In genomic region chr2:42893047-42893758, GRCh38 we compare ENCODE assay signal across 15 cellular contexts.
DNase-seq lines count a peak whose midpoint lies in the region; ATAC-seq and TF ChIP-seq lines count a peak whose summit lies in the region.
"Had no signal": no experiment of that assay in that cellular context is flagged by ENCODE, and none has a peak within 500 bp of the region (broad histone marks: within the 10 kb centered on the region; RNA-seq: fewer than 3 reads in every experiment).

No MANE protein-coding gene starts in this region.

- H3K36me3 ChIP-seq in Caco-2 (ENCODE audit: control insufficient read depth, insufficient read depth, low read length) (no peaks in the 10 kb centered on the region), trophoblast cell (ENCODE audit: control insufficient read depth in 1 of 2, insufficient read depth in 2 of 2, low read length in 2 of 2) (no peaks in the 10 kb centered on the region)
- H3K36me3 ChIP-seq: HAP-1 had no signal

- no peak overlapping the region for H3K4me3 Mint-ChIP-seq in Caco-2 (ENCODE audit: unreplicated experiment)
- H3K4me3 Mint-ChIP-seq in activated CD8-positive, alpha-beta memory T cell treated with anti-CD3 and anti-CD28 coated beads, Interleukin-2, amount 10 ng/mL, durations not matched to agents 7 days and 5 days = no peak overlapping the region
- H3K4me3 Mint-ChIP-seq in activated naive CD4-positive, alpha-beta T cell treated with anti-CD3 and anti-CD28 coated beads for 36 hours = no peak overlapping the region
- H3K4me3 Mint-ChIP-seq: CD4-positive, alpha-beta T cell had no signal

- H2AK5ac ChIP-seq in trophoblast cell (ENCODE audit: low read length) = no peak overlapping the region

- peak overlapping the region; percentile 68 for H2BK120ac ChIP-seq in trophoblast cell (ENCODE audit: insufficient read depth, low read length, poor library complexity)

- H3K9me3 Mint-ChIP-seq in Caco-2 (ENCODE audit: unreplicated experiment) = peaks cover 2% of the 10 kb centered on the region
- peaks cover 5% of the 10 kb centered on the region for H3K9me3 Mint-ChIP-seq in activated CD8-positive, alpha-beta memory T cell treated with anti-CD3 and anti-CD28 coated beads, Interleukin-2, amount 10 ng/mL, durations not matched to agents 7 days and 5 days (ENCODE audit: low read depth)
- peaks cover 3% of the 10 kb centered on the region for H3K9me3 Mint-ChIP-seq in activated naive CD4-positive, alpha-beta T cell treated with anti-CD3 and anti-CD28 coated beads for 36 hours

- H3K4me3 ChIP-seq in Caco-2 (ENCODE audit: low read depth, low read length) = no peak overlapping the region
- no peak overlapping the region for H3K4me3 ChIP-seq in trophoblast cell (ENCODE audit: low read depth, low read length)
- H3K4me3 ChIP-seq: GM23248, HAP-1 had no signal

- no peak overlapping the region for H2AFZ ChIP-seq in trophoblast cell (ENCODE audit: insufficient read depth, low read length, poor library complexity)
- H2AFZ ChIP-seq: GM23248 had no signal

- no peak overlapping the region for H2BK5ac ChIP-seq in trophoblast cell (ENCODE audit: low read depth, low read length, poor library complexity)

- peaks cover 4% of the 10 kb centered on the region; the same call in 1 of the 2 replicates for H3K9me3 ChIP-seq in Caco-2
- peaks cover 2% of the 10 kb centered on the region for H3K9me3 ChIP-seq in trophoblast cell (ENCODE audit: insufficient read depth, low read depth, low read length)
- H3K9me3 ChIP-seq: HAP-1 had no signal

- H3K23ac ChIP-seq in trophoblast cell (ENCODE audit: low read length) = no peak overlapping the region

- no peak for TF ChIP-seq CTCF in Caco-2 (IDR thresholded peaks at IDR 0.05; ENCODE audit: insufficient read depth in 1 of 2, low read depth in 1 of 2, low read length in 1 of 2, severe bottlenecking in 1 of 2, unreplicated experiment in 1 of 2)

- peak overlapping the region; percentile 22 for H4K91ac ChIP-seq in trophoblast cell (ENCODE audit: low read depth, low read length)

- no peak overlapping the region for H3K4me2 ChIP-seq in trophoblast cell (ENCODE audit: low read length)

- WGBS in trophoblast cell (ENCODE audit: extremely low coverage, insufficient coverage, insufficient read length) = no CpG with 5 or more reads among the region's 5 CpGs

- intact Hi-C loops in Caco-2 (cut with micrococcal nuclease; ENCODE audit: unreplicated experiment) = no loop called here
- intact Hi-C loops in activated naive CD4-positive, alpha-beta T cell treated with anti-CD3 and anti-CD28 coated beads for 36 hours (cut with micrococcal nuclease) = no loop called here

- H3K4ac ChIP-seq in trophoblast cell (ENCODE audit: low read depth, low read length) = no peak overlapping the region

- no peaks in the 10 kb centered on the region for H3K27me3 Mint-ChIP-seq in Caco-2 (ENCODE audit: insufficient read depth, unreplicated experiment)
- peaks cover 4% of the 10 kb centered on the region for H3K27me3 Mint-ChIP-seq in activated CD8-positive, alpha-beta memory T cell treated with anti-CD3 and anti-CD28 coated beads, Interleukin-2, amount 10 ng/mL, durations not matched to agents 7 days and 5 days
- peaks cover 3% of the 10 kb centered on the region for H3K27me3 Mint-ChIP-seq in activated naive CD4-positive, alpha-beta T cell treated with anti-CD3 and anti-CD28 coated beads for 36 hours (ENCODE audit: low read depth)
- H3K27me3 Mint-ChIP-seq: CD4-positive, alpha-beta T cell had no signal

- POLR2A ChIA-PET in Caco-2 (lab: Charles Lee) = no interaction called here

- no peak overlapping the region for H3K9ac ChIP-seq in trophoblast cell (ENCODE audit: low read length)
- H3K9ac ChIP-seq: GM23248 had no signal

- no peak for ATAC-seq in activated CD8-positive, alpha-beta memory T cell treated with anti-CD3 and anti-CD28 coated beads, Interleukin-2, amount 10 ng/mL, durations not matched to agents 7 days and 5 days
- no peak for ATAC-seq in left lobe of liver

- H3K36me3 Mint-ChIP-seq in Caco-2 (ENCODE audit: insufficient read depth, unreplicated experiment) = no peaks in the 10 kb centered on the region
- no peaks in the 10 kb centered on the region for H3K36me3 Mint-ChIP-seq in activated CD8-positive, alpha-beta memory T cell treated with anti-CD3 and anti-CD28 coated beads, Interleukin-2, amount 10 ng/mL, durations not matched to agents 7 days and 5 days
- H3K36me3 Mint-ChIP-seq in activated naive CD4-positive, alpha-beta T cell treated with anti-CD3 and anti-CD28 coated beads for 36 hours (ENCODE audit: low read depth) = no peaks in the 10 kb centered on the region

- H3K14ac ChIP-seq in trophoblast cell (ENCODE audit: low read length) = no peak overlapping the region

- no peak overlapping the region for H3K18ac ChIP-seq in trophoblast cell (ENCODE audit: low read length)

- no peak overlapping the region for H4K12ac ChIP-seq in trophoblast cell (ENCODE audit: low read depth, low read length)

- peaks cover 5% of the 10 kb centered on the region for H3K4me1 Mint-ChIP-seq in Caco-2 (ENCODE audit: low read depth, unreplicated experiment)
- no peaks in the 10 kb centered on the region for H3K4me1 Mint-ChIP-seq in activated CD8-positive, alpha-beta memory T cell treated with anti-CD3 and anti-CD28 coated beads, Interleukin-2, amount 10 ng/mL, durations not matched to agents 7 days and 5 days
- H3K4me1 Mint-ChIP-seq in activated naive CD4-positive, alpha-beta T cell treated with anti-CD3 and anti-CD28 coated beads for 36 hours (ENCODE audit: low read depth) = peaks cover 2% of the 10 kb centered on the region

- BruUV-seq in Caco-2 (replicated peaks; lab: Mats Ljungman, UMichigan) = no TSS peak

- H3K27ac Mint-ChIP-seq in Caco-2 (ENCODE audit: unreplicated experiment) = peak overlapping the region; percentile 22
- H3K27ac Mint-ChIP-seq in activated CD8-positive, alpha-beta memory T cell treated with anti-CD3 and anti-CD28 coated beads, Interleukin-2, amount 10 ng/mL, durations not matched to agents 7 days and 5 days = no peak overlapping the region
- no peak overlapping the region for H3K27ac Mint-ChIP-seq in activated naive CD4-positive, alpha-beta T cell treated with anti-CD3 and anti-CD28 coated beads for 36 hours
- H3K27ac Mint-ChIP-seq: CD4-positive, alpha-beta T cell had no signal

- peaks cover 7% of the 10 kb centered on the region; the same call in 1 of the 2 replicates for H3K4me1 ChIP-seq in Caco-2
- H3K4me1 ChIP-seq in trophoblast cell (ENCODE audit: control insufficient read depth in 1 of 2, insufficient read depth in 2 of 2, low read length in 2 of 2) = no peaks in the 10 kb centered on the region
- H3K4me1 ChIP-seq: HAP-1 had no signal

- H2BK12ac ChIP-seq in trophoblast cell (ENCODE audit: low read length) = peak overlapping the region; percentile 69

- no peak overlapping the region for H3K27ac ChIP-seq in trophoblast cell (ENCODE audit: low read depth, low read length)
- H3K27ac ChIP-seq: C4-2B, GM23248 had no signal

- H3K27me3 ChIP-seq in Caco-2 (replicated peaks; ENCODE audit: control insufficient read depth, insufficient read depth, low read length) (no peaks in the 10 kb centered on the region), trophoblast cell (ENCODE audit: insufficient read depth, low read length) (no peaks in the 10 kb centered on the region)

- H4K8ac ChIP-seq in trophoblast cell (ENCODE audit: low read depth, low read length) = no peak overlapping the region

- DNase-seq in Caco-2 (no peak), left lobe of liver (ENCODE audit: low spot score) (peak; percentile 5), trophoblast cell (peak in 1 of 2 donors; percentile 30), NCI-H748 treated with DMSO at 0.1 percent for 48 hours (lab: John Stamatoyannopoulos, UW) (no peak), NCI-H526 (lab: John Stamatoyannopoulos, UW) (no peak)
- DNase-seq in activated CD8-positive, alpha-beta memory T cell treated with anti-CD3 and anti-CD28 coated beads, Interleukin-2, amount 10 ng/mL, durations not matched to agents 7 days and 5 days = peak; percentile 25
- no peak for DNase-seq in activated naive CD4-positive, alpha-beta T cell treated with anti-CD3 and anti-CD28 coated beads for 36 hours
- DNase-seq: AML-193, DMS153, DMS79, GDM1, GM23248 had no signal

- CTCF ChIA-PET in Caco-2 (lab: Charles Lee) = no interaction called here
- CTCF ChIA-PET in activated CD8-positive, alpha-beta memory T cell treated with anti-CD3 and anti-CD28 coated beads, Interleukin-2, amount 10 ng/mL, durations not matched to agents 7 days and 5 days (lab: Charles Lee) = no interaction called here
- CTCF ChIA-PET in activated naive CD4-positive, alpha-beta T cell treated with anti-CD3 and anti-CD28 coated beads for 36 hours (lab: Charles Lee) = interaction anchor here (1.2 kb wide), 1 partner anchor 23 kb away, joined by 3 read pairs; no protein-coding TSS in a partner anchor

- H3K79me2 ChIP-seq in trophoblast cell (ENCODE audit: control insufficient read depth, insufficient read depth, low read length, poor library complexity) = no peaks in the 10 kb centered on the region

- no peaks in the 10 kb centered on the region for H3K79me1 ChIP-seq in trophoblast cell (ENCODE audit: low read length)

Comparison
In these comparisons a context has a peak if more than half of its experiments do, and no peak if none do; other contexts are left out.
1. DNase-seq: peak in activated CD8-positive, alpha-beta memory T cell treated with anti-CD3 and anti-CD28 coated beads, Interleukin-2, amount 10 ng/mL, durations not matched to agents 7 days and 5 days (single experiment) and left lobe of liver (single experiment); none in Caco-2 (0 of 2), activated naive CD4-positive, alpha-beta T cell treated with anti-CD3 and anti-CD28 coated beads for 36 hours (single experiment), NCI-H748 treated with DMSO at 0.1 percent for 48 hours (single experiment) and NCI-H526 (0 of 2).